In genomic region chr2:52810460-52810859, GRCh38 we compare ENCODE assay signal across 9 cellular contexts.
DNase-seq lines count a peak whose midpoint lies in the region; ATAC-seq, FAIRE-seq and TF ChIP-seq lines count a peak whose summit lies in the region.
"Had no signal": no experiment of that assay in that cellular context is flagged by ENCODE, and none has a peak within 500 bp of the region (broad histone marks: within the 10 kb centered on the region; RNA-seq: fewer than 3 reads in every experiment).

No MANE protein-coding gene starts in this region.

- H3K36me3 ChIP-seq in testis (ENCODE audit: low read depth, missing control alignments) = no peaks in the 10 kb centered on the region

- no peaks in the 10 kb centered on the region for H3K4me1 Mint-ChIP-seq in neural crest cell
- H3K4me1 Mint-ChIP-seq in activated CD8-positive, alpha-beta T cell treated with anti-CD3 and anti-CD28 coated beads for 36 hours (ENCODE audit: low read depth) = no peaks in the 10 kb centered on the region
- no peaks in the 10 kb centered on the region for H3K4me1 Mint-ChIP-seq in activated CD4-positive, alpha-beta T cell treated with anti-CD3 and anti-CD28 coated beads, Interleukin-2, amount 10 ng/mL, durations not matched to agents 7 days and 5 days

- intact Hi-C loops in activated CD8-positive, alpha-beta T cell treated with anti-CD3 and anti-CD28 coated beads for 36 hours (cut with micrococcal nuclease) = no loop called here
- intact Hi-C loops in testis (cut with DNase I; ENCODE audit: low total_unique reads) = no loop called here

- H3K36me3 Mint-ChIP-seq in neural crest cell (ENCODE audit: low read depth) = no peaks in the 10 kb centered on the region
- H3K36me3 Mint-ChIP-seq in activated CD8-positive, alpha-beta T cell treated with anti-CD3 and anti-CD28 coated beads for 36 hours (ENCODE audit: low read depth) = no peaks in the 10 kb centered on the region
- H3K36me3 Mint-ChIP-seq in activated CD4-positive, alpha-beta T cell treated with anti-CD3 and anti-CD28 coated beads, Interleukin-2, amount 10 ng/mL, durations not matched to agents 7 days and 5 days (ENCODE audit: low read depth) = no peaks in the 10 kb centered on the region

- H3K27ac ChIP-seq in testis = no peak overlapping the region

- POLR2A ChIA-PET in activated CD8-positive, alpha-beta T cell treated with anti-CD3 and anti-CD28 coated beads for 36 hours (lab: Charles Lee) = no interaction called here
- POLR2A ChIA-PET in activated CD4-positive, alpha-beta T cell treated with anti-CD3 and anti-CD28 coated beads, Interleukin-2, amount 10 ng/mL, durations not matched to agents 7 days and 5 days (lab: Charles Lee) = no interaction called here

- no peak overlapping the region for H3K4me3 Mint-ChIP-seq in neural crest cell
- no peak overlapping the region for H3K4me3 Mint-ChIP-seq in activated CD8-positive, alpha-beta T cell treated with anti-CD3 and anti-CD28 coated beads for 36 hours
- no peak overlapping the region for H3K4me3 Mint-ChIP-seq in activated CD4-positive, alpha-beta T cell treated with anti-CD3 and anti-CD28 coated beads, Interleukin-2, amount 10 ng/mL, durations not matched to agents 7 days and 5 days
- H3K4me3 Mint-ChIP-seq: activated T-helper 1 cell treated with anti-CD3 and anti-CD28 coated beads, Interleukin-12 subunit alpha, Interleukin-12 subunit beta, Interleukin-2, Interleukin-4 antibody, amounts not matched to agents 30 ng/mL and 10 ng/mL and 1 ng/mL, durations not matched to agents 14 hours and 24 hours and 36 hours had no signal

- H3K4me3 ChIP-seq in testis = no peak overlapping the region

- ATAC-seq in activated CD8-positive, alpha-beta T cell treated with anti-CD3 and anti-CD28 coated beads for 36 hours = no peak

- peaks cover 2% of the 10 kb centered on the region for H3K9me3 Mint-ChIP-seq in neural crest cell
- peaks cover 1% of the 10 kb centered on the region for H3K9me3 Mint-ChIP-seq in activated CD8-positive, alpha-beta T cell treated with anti-CD3 and anti-CD28 coated beads for 36 hours
- peaks cover 8% of the 10 kb centered on the region for H3K9me3 Mint-ChIP-seq in activated CD4-positive, alpha-beta T cell treated with anti-CD3 and anti-CD28 coated beads, Interleukin-2, amount 10 ng/mL, durations not matched to agents 7 days and 5 days
- H3K9me3 Mint-ChIP-seq: activated T-helper 1 cell treated with anti-CD3 and anti-CD28 coated beads, Interleukin-12 subunit alpha, Interleukin-12 subunit beta, Interleukin-2, Interleukin-4 antibody, amounts not matched to agents 30 ng/mL and 10 ng/mL and 1 ng/mL, durations not matched to agents 14 hours and 24 hours and 36 hours had no signal

- no peaks in the 10 kb centered on the region for H3K9me3 ChIP-seq in testis

- no peak for DNase-seq in GM18507 (ENCODE audit: extremely low spot score, insufficient read length, low read depth)
- DNase-seq in Kasumi-1 (lab: John Stamatoyannopoulos, UW) = peak; percentile 57 to 69
- peak; percentile 37 for DNase-seq in cerebellum (ENCODE audit: low spot score)
- DNase-seq in neural crest cell (ENCODE audit: low read depth, low spot score) = no peak
- DNase-seq in NCI-H446 treated with DMSO at 0.1 percent for 48 hours (lab: John Stamatoyannopoulos, UW) = no peak
- DNase-seq in activated CD8-positive, alpha-beta T cell treated with anti-CD3 and anti-CD28 coated beads for 36 hours = no peak
- DNase-seq in activated CD4-positive, alpha-beta T cell treated with anti-CD3 and anti-CD28 coated beads, Interleukin-2, amount 10 ng/mL, durations not matched to agents 7 days and 5 days = no peak
- DNase-seq in testis = no peak

- CTCF ChIA-PET in activated CD8-positive, alpha-beta T cell treated with anti-CD3 and anti-CD28 coated beads for 36 hours (lab: Charles Lee) = no interaction called here
- CTCF ChIA-PET in activated CD4-positive, alpha-beta T cell treated with anti-CD3 and anti-CD28 coated beads, Interleukin-2, amount 10 ng/mL, durations not matched to agents 7 days and 5 days (lab: Charles Lee) = no interaction called here

- TF ChIP-seq CTCF in neural crest cell (conservative IDR thresholded peaks at IDR 0.05) (peak; percentile 36), testis (IDR thresholded peaks at IDR 0.05) (no peak)
- TF ChIP-seq CTCF in activated CD8-positive, alpha-beta T cell treated with anti-CD3 and anti-CD28 coated beads for 36 hours (IDR thresholded peaks at IDR 0.05) = no peak

- 16 to 25% methylated on average over 4 of the region's 4 CpGs for WGBS in testis, 2 donors

- TF ChIP-seq POLR2A in testis (IDR thresholded peaks at IDR 0.05) = no peak

- no peak overlapping the region for H3K27ac Mint-ChIP-seq in neural crest cell (ENCODE audit: unreplicated experiment)
- no peak overlapping the region for H3K27ac Mint-ChIP-seq in activated CD8-positive, alpha-beta T cell treated with anti-CD3 and anti-CD28 coated beads for 36 hours
- no peak overlapping the region for H3K27ac Mint-ChIP-seq in activated CD4-positive, alpha-beta T cell treated with anti-CD3 and anti-CD28 coated beads, Interleukin-2, amount 10 ng/mL, durations not matched to agents 7 days and 5 days
- H3K27ac Mint-ChIP-seq: activated T-helper 1 cell treated with anti-CD3 and anti-CD28 coated beads, Interleukin-12 subunit alpha, Interleukin-12 subunit beta, Interleukin-2, Interleukin-4 antibody, amounts not matched to agents 30 ng/mL and 10 ng/mL and 1 ng/mL, durations not matched to agents 14 hours and 24 hours and 36 hours had no signal

- H3K27me3 Mint-ChIP-seq in neural crest cell (ENCODE audit: low read depth) = no peaks in the 10 kb centered on the region
- no peaks in the 10 kb centered on the region for H3K27me3 Mint-ChIP-seq in activated CD8-positive, alpha-beta T cell treated with anti-CD3 and anti-CD28 coated beads for 36 hours
- H3K27me3 Mint-ChIP-seq in activated CD4-positive, alpha-beta T cell treated with anti-CD3 and anti-CD28 coated beads, Interleukin-2, amount 10 ng/mL, durations not matched to agents 7 days and 5 days = no peaks in the 10 kb centered on the region

- peak; percentile 62 for FAIRE-seq in GM18507 (lab: Jason Lieb, UNC)

- H3K4me1 ChIP-seq in testis = no peaks in the 10 kb centered on the region

- H3K27me3 ChIP-seq in testis = no peaks in the 10 kb centered on the region

Comparison
In these comparisons a context has a peak if more than half of its experiments do, and no peak if none do; other contexts are left out.
1. DNase-seq: peak in Kasumi-1 (2 of 2) and cerebellum (single experiment); none in GM18507 (single experiment), neural crest cell (single experiment), NCI-H446 treated with DMSO at 0.1 percent for 48 hours (single experiment), activated CD8-positive, alpha-beta T cell treated with anti-CD3 and anti-CD28 coated beads for 36 hours (single experiment), activated CD4-positive, alpha-beta T cell treated with anti-CD3 and anti-CD28 coated beads, Interleukin-2, amount 10 ng/mL, durations not matched to agents 7 days and 5 days (single experiment) and testis (single experiment).